9 cellular contexts compared by ENCODE assay signal in the genomic region with DNA sequence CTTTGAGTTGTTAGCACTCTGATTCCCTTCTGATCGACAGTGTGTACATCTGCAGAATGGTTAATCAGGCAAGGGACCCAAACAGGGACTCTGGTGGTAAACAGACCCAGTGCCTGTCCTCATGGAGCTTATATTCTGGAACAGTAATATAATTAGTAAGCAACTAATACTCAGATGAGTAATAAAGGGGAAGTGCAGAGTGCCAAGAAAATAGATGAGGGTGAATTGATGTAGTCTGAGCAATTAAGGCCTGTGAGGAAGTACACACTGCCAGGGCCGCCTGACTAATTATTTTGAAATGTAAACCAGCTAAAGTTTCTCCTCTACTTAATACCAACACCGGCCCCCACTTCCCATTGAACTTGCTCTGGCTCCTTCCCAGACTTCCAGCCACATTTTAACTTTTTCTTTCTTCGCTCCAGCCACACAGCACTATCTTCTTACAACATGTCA. TPM values are rescaled to one million over a fixed set of nuclear protein-coding genes. Genes with fewer than 3 reads are reported as not detected.
DNase-seq lines count a peak whose midpoint lies in the region; ATAC-seq and TF ChIP-seq lines count a peak whose summit lies in the region.
"Had no signal": no experiment of that assay in that cellular context is flagged by ENCODE, and none has a peak within 500 bp of the region (broad histone marks: within the 10 kb centered on the region; RNA-seq: fewer than 3 reads in every experiment).

No MANE protein-coding gene starts in this region.

- intact Hi-C loops in PC-3 (cut with micrococcal nuclease) = no loop called here

- H3K9me2 ChIP-seq in PC-3 (replicated peaks; ENCODE audit: low read length) = no peaks in the 10 kb centered on the region

- no peak overlapping the region for H3K9ac ChIP-seq in PC-3 (ENCODE audit: low read length)

- DNase-seq in Daoy (ENCODE audit: low read depth) (peak; percentile 55), PC-3 (peak; percentile 52), pulmonary artery endothelial cell (ENCODE audit: low read depth, low spot score) (peak; percentile 71), DMS 273 treated with DMSO at 0.1 percent for 48 hours (lab: John Stamatoyannopoulos, UW) (no peak), NCI-H187 (lab: John Stamatoyannopoulos, UW) (no peak), RPMI8226 (no peak)
- DNase-seq: endodermal cell had no signal

- H3K36me3 ChIP-seq in PC-3 (ENCODE audit: low read depth, low read length) = peaks cover 3% of the 10 kb centered on the region

- no TSS peak for BruUV-seq in PC-3 (replicated peaks; lab: Mats Ljungman, UMichigan)

- no peaks in the 10 kb centered on the region for H3K9me3 ChIP-seq in PC-3 (ENCODE audit: low read length)

- peaks cover 76% of the 10 kb centered on the region for H3K79me2 ChIP-seq in PC-3 (ENCODE audit: low read length)

- H3F3A ChIP-seq in PC-3 (ENCODE audit: low read length, unreplicated experiment) = no peaks in the 10 kb centered on the region

- H3K27me3 ChIP-seq in PC-3 (ENCODE audit: low read length) = no peaks in the 10 kb centered on the region

- no peaks in the 10 kb centered on the region for H4K20me1 ChIP-seq in PC-3 (ENCODE audit: low read length)

- ATAC-seq in PC-3 (peak; percentile 11), esophagus mucosa (peak; percentile 76), GM19023 (IDR thresholded peaks at IDR 0.05; ENCODE audit: unreplicated experiment) (no peak)

- H3K4me2 ChIP-seq in PC-3 (ENCODE audit: low read length) = peak overlapping the region; percentile 38; the same call in 1 of the 2 replicates

- H3K4me3 ChIP-seq in PC-3 (ENCODE audit: low read length) = no peak overlapping the region

- POLR2A ChIA-PET in PC-3 (lab: Charles Lee; ENCODE audit: unreplicated experiment) = interaction anchor here (0.6 kb wide), 1 partner anchor 69 kb away, joined by 5 read pairs; no protein-coding TSS in a partner anchor

- H2AFZ ChIP-seq in PC-3 (ENCODE audit: low read length) = no peak overlapping the region

- peak overlapping the region; percentile 10; the same call in 1 of the 2 replicates for H3K27ac ChIP-seq in PC-3 (ENCODE audit: low read length)

- CTCF ChIA-PET in PC-3 (lab: Charles Lee) = no interaction called here

- TF ChIP-seq CTCF in PC-3 (conservative IDR thresholded peaks at IDR 0.05; ENCODE audit: low read depth, low read length) = no peak

- H3K4me1 ChIP-seq in PC-3 (ENCODE audit: insufficient read depth, low read length) = peaks cover 21% of the 10 kb centered on the region

RNA-seq across cellular contexts. Expression of a gene that starts 4.2 kb away (rescaled TPM):
- 27.7 and 41.6 TPM in 2 replicates for total RNA-seq in Daoy (2014; rRNA removed; shearing (Covaris generic))
- 9.4 and 13.4 TPM in 2 replicates for total RNA-seq in PC-3 (2014; rRNA removed)
- 18.2 TPM for total RNA-seq in esophagus mucosa
- 30.1 and 45.4 TPM in 2 replicates for total RNA-seq in pulmonary artery endothelial cell

RNA-seq across cellular contexts. Expression of a gene that starts 4.5 kb away (rescaled TPM):
- total RNA-seq in Daoy (2014; rRNA removed; shearing (Covaris generic)) = 219 and 221 TPM in 2 replicates
- 25.6 and 44.0 TPM in 2 replicates for total RNA-seq in PC-3 (2014; rRNA removed)
- 42.2 TPM for total RNA-seq in esophagus mucosa
- 88.4 and 129 TPM in 2 replicates for total RNA-seq in pulmonary artery endothelial cell

Comparison
In these comparisons a context has a peak if more than half of its experiments do, and no peak if none do; other contexts are left out.
1. DNase-seq: peak in Daoy (single experiment), PC-3 (single experiment) and pulmonary artery endothelial cell (single experiment); none in DMS 273 treated with DMSO at 0.1 percent for 48 hours (single experiment), NCI-H187 (0 of 2) and RPMI8226 (single experiment).